In the genomic region with DNA sequence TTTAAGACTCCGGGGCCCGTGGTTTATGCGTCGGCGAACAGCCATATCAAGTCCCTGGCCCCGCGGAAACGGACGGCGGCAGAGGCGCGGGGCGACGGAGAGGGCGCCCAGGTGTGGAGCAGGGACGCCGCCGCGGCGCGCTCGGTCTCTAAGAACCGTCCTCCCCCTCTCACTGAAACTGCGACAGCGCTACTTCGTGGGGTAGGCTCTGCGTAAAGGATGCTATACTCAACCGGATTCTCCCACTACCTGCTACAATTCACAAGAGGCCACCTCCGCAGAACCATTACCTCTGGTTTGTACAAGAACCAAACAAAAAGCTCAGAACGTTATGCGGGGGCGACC, we compare ENCODE assay signal across 8 cellular contexts. TPM values are rescaled to one million over a fixed set of nuclear protein-coding genes. Genes with fewer than 3 reads are reported as not detected.
DNase-seq lines count a peak whose midpoint lies in the region; ATAC-seq and TF ChIP-seq lines count a peak whose summit lies in the region.

No MANE protein-coding gene starts in this region.

- H3K4me3 ChIP-seq in coronary artery (peak overlapping the region; percentile 92), stomach (peak overlapping the region; percentile 92 to 97 (median 95))

- intact Hi-C loops in stomach (cut with DNase I; ENCODE audit: low total_unique reads), result no loop called here

- H3K9me3 ChIP-seq in stomach, result peaks cover 0 to 6% (median 0%) of the 10 kb centered on the region in 4 donors

- DNase-seq in ELR (ENCODE audit: low read depth) (peak; percentile 53), HT-29 (ENCODE audit: low spot score) (peak; percentile 72), coronary artery (ENCODE audit: low spot score) (no peak), lung microvascular endothelial cell (ENCODE audit: low read depth in 2 of 2) (peak; percentile 40 to 44), stomach (peak; percentile 44), HK-2 (ENCODE audit: unreplicated experiment) (no peak)

- H3K27ac ChIP-seq in VCaP (peak overlapping the region; percentile 98), coronary artery (peak overlapping the region; percentile 84 to 96), stomach (peak overlapping the region; percentile 79 to 90 (median 86))

- peaks cover 10 to 19% (median 14%) of the 10 kb centered on the region in 4 donors for H3K36me3 ChIP-seq in stomach

- TF ChIP-seq EP300 in stomach (IDR thresholded peaks at IDR 0.05), result no peak

- ATAC-seq in GM21381 (IDR thresholded peaks at IDR 0.05; ENCODE audit: unreplicated experiment), result peak; percentile 37

- peaks cover 0 to 33% (median 26%) of the 10 kb centered on the region in 4 donors for H3K4me1 ChIP-seq in stomach

- TF ChIP-seq CTCF in VCaP (conservative IDR thresholded peaks at IDR 0.05), result no peak
- TF ChIP-seq CTCF in coronary artery (IDR thresholded peaks at IDR 0.05), result no peak
- no peak for TF ChIP-seq CTCF in stomach (IDR thresholded peaks at IDR 0.05)

- WGBS in stomach, 5 donors, result 0 to 1% (median 0%) methylated on average over 12 to 32 of the region's 32 CpGs

- TF ChIP-seq POLR2A in stomach (IDR thresholded peaks at IDR 0.05), result no peak

- no peaks in the 10 kb centered on the region for H3K27me3 ChIP-seq in stomach

RNA-seq across cellular contexts. Expression of gene MRNIP, which starts 0.4 kb away (rescaled TPM):
- total RNA-seq in HT-29 (2014; rRNA removed; shearing (Covaris generic)), result 21.1 and 24.7 TPM in 2 replicates
- total RNA-seq in lung microvascular endothelial cell (3.9 and 7.9 TPM in 2 replicates), stomach (10 to 100 TPM in 4 of 5 donors, 1 to 10 TPM in 1; 8.0 to 46.0 (median 27.0) TPM)
- 10 to 100 TPM; 15.1 to 31.1 (median 27.2) TPM for polyA plus RNA-seq in stomach

RNA-seq across cellular contexts. Expression of gene SQSTM1, which starts 37.5 kb away (rescaled TPM):
- total RNA-seq in HT-29 (2014; rRNA removed; shearing (Covaris generic)), result 1,334 and 1,661 TPM in 2 replicates
- total RNA-seq in lung microvascular endothelial cell (407 and 548 TPM in 2 replicates), stomach (100 to 1,000 TPM; 163 to 693 (median 508) TPM)
- polyA plus RNA-seq in stomach, result 100 to 1,000 TPM; 166 to 251 (median 213) TPM

RNA-seq across cellular contexts. Expression of gene TBC1D9B, which starts 49.5 kb away (rescaled TPM):
- total RNA-seq in HT-29 (2014; rRNA removed; shearing (Covaris generic)), result 59.9 and 70.6 TPM in 2 replicates
- 34.7 and 55.8 TPM in 2 replicates for total RNA-seq in lung microvascular endothelial cell
- total RNA-seq in stomach, result 100 to 1,000 TPM in 2 of 5 donors, 10 to 100 TPM in 3; 52.0 to 260 (median 87.5) TPM
- polyA plus RNA-seq in stomach, result 10 to 100 TPM; 29.9 to 44.5 (median 42.1) TPM

RNA-seq across cellular contexts. Expression of gene MGAT4B, which starts 51.5 kb away (rescaled TPM):
- total RNA-seq in HT-29 (2014; rRNA removed; shearing (Covaris generic)), result 576 and 633 TPM in 2 replicates
- 104 and 132 TPM in 2 replicates for total RNA-seq in lung microvascular endothelial cell
- 100 to 1,000 TPM; 149 to 617 (median 206) TPM for total RNA-seq in stomach
- 100 to 1,000 TPM in 2 of 3 donors, 10 to 100 TPM in 1; 85.0 to 115 (median 101) TPM for polyA plus RNA-seq in stomach

Comparison
In these comparisons a context has a peak if more than half of its experiments do, and no peak if none do; other contexts are left out.
1. DNase-seq: peak in ELR (single experiment), HT-29 (single experiment), lung microvascular endothelial cell (2 of 2) and stomach (single experiment); none in coronary artery (single experiment) and HK-2 (single experiment).
2. Peak in every context shown above with its lines, with median percentiles within 50 percentile points of each other: H3K27ac ChIP-seq.